Comparison of ENCODE assay signal across 9 cellular contexts in genomic region chr19:10516671-10517286, GRCh38. TPM values are rescaled to one million over a fixed set of nuclear protein-coding genes. Genes with fewer than 3 reads are reported as not detected.
DNase-seq lines count a peak whose midpoint lies in the region; ATAC-seq, FAIRE-seq and TF ChIP-seq lines count a peak whose summit lies in the region.
"Had no signal": no experiment of that assay in that cellular context is flagged by ENCODE, and none has a peak within 500 bp of the region (broad histone marks: within the 10 kb centered on the region; RNA-seq: fewer than 3 reads in every experiment).

No MANE protein-coding gene starts in this region.

- H3K27me3 ChIP-seq in heart left ventricle (peaks cover 27 to 82% (median 67%) of the 10 kb centered on the region in 9 donors), keratinocyte (ENCODE audit: control insufficient read depth, extremely low read depth, insufficient read depth, low read length) (no peaks in the 10 kb centered on the region), testis (no peaks in the 10 kb centered on the region)

- no peaks in the 10 kb centered on the region for H3K9me1 ChIP-seq in keratinocyte (ENCODE audit: control insufficient read depth, extremely low read depth, insufficient read depth, low read length)

- peak overlapping the region in 4 of 12 donors; percentile 33 to 63 (median 42) for H3K27ac ChIP-seq in heart left ventricle
- peak overlapping the region; percentile 42 for H3K27ac ChIP-seq in keratinocyte (ENCODE audit: control insufficient read depth, insufficient read depth, low read length)
- H3K27ac ChIP-seq in testis, result no peak overlapping the region

- 42 to 46% (median 45%) methylated on average over 9 to 10 of the region's 10 CpGs for WGBS in heart left ventricle, 4 donors
- WGBS in testis, 2 donors, result 28 to 36% methylated on average over 8 to 10 of the region's 10 CpGs

- no peaks in the 10 kb centered on the region for H3K36me3 Mint-ChIP-seq in activated T-helper 2 cell treated with anti-CD3 and anti-CD28 coated beads, Interferon-gamma antibody, Interleukin-2, Interleukin-4, amounts not matched to agents 10 μg/mL and 5 μg/mL and 100 μg/mL, durations not matched to agents 14 hours and 24 hours and 36 hours (ENCODE audit: low read depth)

- peaks cover 0 to 37% (median 15%) of the 10 kb centered on the region in 12 donors for H3K4me1 ChIP-seq in heart left ventricle
- H3K4me1 ChIP-seq in keratinocyte (ENCODE audit: control insufficient read depth, extremely low read depth, insufficient read depth, low read length), result peaks cover 41% of the 10 kb centered on the region
- H3K4me1 ChIP-seq in testis, result peaks cover 13% of the 10 kb centered on the region

- ATAC-seq in heart left ventricle (no peak), left ventricle myocardium superior (no peak), GM21447 (IDR thresholded peaks at IDR 0.05; ENCODE audit: unreplicated experiment) (no peak)

- DNase-seq in heart left ventricle (no peak), left ventricle myocardium superior (no peak), keratinocyte (ENCODE audit: low read depth, low spot score) (no peak), urothelium cell line (ENCODE audit: low spot score) (peak; percentile 30), testis (no peak), GM10248 (ENCODE audit: extremely low spot score) (no peak)
- no peak for DNase-seq in activated T-helper 2 cell treated with anti-CD3 and anti-CD28 coated beads, Interferon-gamma antibody, Interleukin-2, Interleukin-4, amounts not matched to agents 10 μg/mL and 5 μg/mL and 100 μg/mL, durations not matched to agents 14 hours and 24 hours and 36 hours (ENCODE audit: low spot score)
- DNase-seq: NCI-H524 treated with DMSO at 0.1 percent for 48 hours had no signal

- no peaks in the 10 kb centered on the region for H4K20me1 ChIP-seq in keratinocyte (ENCODE audit: control insufficient read depth, extremely low read depth, insufficient read depth, low read length)

- intact Hi-C loops in heart left ventricle (cut with DNase I) (no loop called here), left ventricle myocardium superior (cut with micrococcal nuclease) (no loop called here), testis (cut with DNase I; ENCODE audit: low total_unique reads) (no loop called here)
- intact Hi-C loops in activated T-helper 2 cell treated with anti-CD3 and anti-CD28 coated beads, Interferon-gamma antibody, Interleukin-2, Interleukin-4, amounts not matched to agents 10 μg/mL and 5 μg/mL and 100 μg/mL, durations not matched to agents 14 hours and 24 hours and 36 hours (cut with micrococcal nuclease), result loop anchor here (5.0 kb wide), 1 partner anchor 229 kb away; the partner anchor contains the start of genes ICAM4 and ICAM5

- H3K9me3 ChIP-seq in heart left ventricle (no peaks in the 10 kb centered on the region), keratinocyte (ENCODE audit: control insufficient read depth, low read depth, low read length) (no peaks in the 10 kb centered on the region), testis (no peaks in the 10 kb centered on the region)

- H3K27ac Mint-ChIP-seq in activated T-helper 2 cell treated with anti-CD3 and anti-CD28 coated beads, Interferon-gamma antibody, Interleukin-2, Interleukin-4, amounts not matched to agents 10 μg/mL and 5 μg/mL and 100 μg/mL, durations not matched to agents 14 hours and 24 hours and 36 hours, result no peak overlapping the region

- TF ChIP-seq POLR2A in heart left ventricle (IDR thresholded peaks at IDR 0.05), result no peak
- TF ChIP-seq POLR2A in testis (IDR thresholded peaks at IDR 0.05), result no peak

- CTCF ChIA-PET in GM10248 (lab: Yijun Ruan, JAX), result interaction anchor here (1.2 to 3.6 kb wide), 4 partner anchors 25 to 113 kb away, joined by 3 to 12 read pairs (median 4); partner anchors contain the start of gene CDC37

- no peaks in the 10 kb centered on the region for H3K36me3 ChIP-seq in heart left ventricle
- peaks cover 5 to 12% of the 10 kb centered on the region in 2 experiments for H3K36me3 ChIP-seq in keratinocyte (ENCODE audit: control insufficient read depth in 2 of 2, extremely low read depth in 1 of 2, insufficient read depth in 2 of 2, low read length in 2 of 2)
- H3K36me3 ChIP-seq in testis (ENCODE audit: low read depth, missing control alignments), result no peaks in the 10 kb centered on the region

- no peak for TF ChIP-seq CTCF in heart left ventricle (IDR thresholded peaks at IDR 0.05)
- TF ChIP-seq CTCF in keratinocyte (optimal IDR thresholded peaks at IDR 0.05 in 1 of 3, IDR thresholded peaks at IDR 0.05 in 1 of 3, conservative IDR thresholded peaks at IDR 0.05 in 1 of 3; ENCODE audit: extremely low read depth in 1 of 3, insufficient read depth in 2 of 3, low read length in 3 of 3), result no peak
- TF ChIP-seq CTCF in testis (IDR thresholded peaks at IDR 0.05), result no peak
- TF ChIP-seq CTCF in GM10248 (IDR thresholded peaks at IDR 0.05; ENCODE audit: control extremely low read depth, extremely low read depth, low read depth, missing control alignments), result no peak

- peaks cover 23% of the 10 kb centered on the region for H3K4me1 Mint-ChIP-seq in activated T-helper 2 cell treated with anti-CD3 and anti-CD28 coated beads, Interferon-gamma antibody, Interleukin-2, Interleukin-4, amounts not matched to agents 10 μg/mL and 5 μg/mL and 100 μg/mL, durations not matched to agents 14 hours and 24 hours and 36 hours (ENCODE audit: low read depth)

- POLR2A ChIA-PET in GM10248 (lab: Yijun Ruan, JAX), result no interaction called here

- dilution Hi-C loops in keratinocyte (cut with MboI; ENCODE audit: extremely low pct_ligation_motif_present, low sequenced_read_pairs), result no loop called here

- H3K79me2 ChIP-seq in keratinocyte (ENCODE audit: control insufficient read depth, insufficient read depth, low read length), result peaks cover 37% of the 10 kb centered on the region

- peak; percentile 89 for FAIRE-seq in keratinocyte (lab: Jason Lieb, UNC)
- FAIRE-seq in urothelium cell line (lab: Jason Lieb, UNC), result no peak

- H3K9ac ChIP-seq in keratinocyte (ENCODE audit: control insufficient read depth, extremely low read depth, insufficient read depth, low read length), result peak overlapping the region; percentile 28

- no peaks in the 10 kb centered on the region for H3K9me3 Mint-ChIP-seq in activated T-helper 2 cell treated with anti-CD3 and anti-CD28 coated beads, Interferon-gamma antibody, Interleukin-2, Interleukin-4, amounts not matched to agents 10 μg/mL and 5 μg/mL and 100 μg/mL, durations not matched to agents 14 hours and 24 hours and 36 hours

- H3K27me3 Mint-ChIP-seq in activated T-helper 2 cell treated with anti-CD3 and anti-CD28 coated beads, Interferon-gamma antibody, Interleukin-2, Interleukin-4, amounts not matched to agents 10 μg/mL and 5 μg/mL and 100 μg/mL, durations not matched to agents 14 hours and 24 hours and 36 hours (ENCODE audit: low read depth), result peaks cover 65% of the 10 kb centered on the region

- H2AFZ ChIP-seq in keratinocyte (ENCODE audit: control insufficient read depth, low read length), result peak overlapping the region; percentile 41

- H3K4me3 ChIP-seq in heart left ventricle (peak overlapping the region in 11 of 12 donors; percentile 27 to 60 (median 49)), keratinocyte (ENCODE audit: control insufficient read depth in 2 of 3, extremely low read depth in 1 of 3, insufficient read depth in 2 of 3, low read depth in 1 of 3, low read length in 3 of 3) (peak overlapping the region; percentile 65 to 86 (median 77)), testis (peak overlapping the region in 1 of 2 donors; percentile 45)

- peak overlapping the region; percentile 34 for H3K4me3 Mint-ChIP-seq in activated T-helper 2 cell treated with anti-CD3 and anti-CD28 coated beads, Interferon-gamma antibody, Interleukin-2, Interleukin-4, amounts not matched to agents 10 μg/mL and 5 μg/mL and 100 μg/mL, durations not matched to agents 14 hours and 24 hours and 36 hours (ENCODE audit: low read depth)

- peak overlapping the region; percentile 96 for H3K4me2 ChIP-seq in keratinocyte (ENCODE audit: control insufficient read depth, extremely low read depth, insufficient read depth, low read depth, low read length)

RNA-seq across cellular contexts. Expression of gene S1PR5, which starts 0.5 kb away (rescaled TPM):
- total RNA-seq in heart left ventricle (1 to 10 TPM in 1 of 9 donors, under 1 TPM in 5, not detected in 3; 0.23 to 1.7 (median 0.32) TPM), left ventricle myocardium superior (not detected), testis (under 1 TPM; 0.12 to 0.31 TPM)
- polyA plus RNA-seq in heart left ventricle (under 1 TPM in 1 of 2 donors, not detected in 1; 0.10 TPM), keratinocyte (9.4 to 10.5 TPM (median 10.3 TPM) in 3 replicates), testis (ENCODE audit: insufficient read depth, low read depth, low replicate concordance) (0.61 TPM)
- total RNA-seq in activated T-helper 2 cell treated with anti-CD3 and anti-CD28 coated beads, Interferon-gamma antibody, Interleukin-2, Interleukin-4, amounts not matched to agents 10 μg/mL and 5 μg/mL and 100 μg/mL, durations not matched to agents 14 hours and 24 hours and 36 hours, result 0.23 TPM in 1 of 2 replicates, not detected in the other
- polyA plus RNA-seq in keratinocyte (2011; ENCODE audit: low read depth), result 47.8 TPM
- 3.5 and 5.5 TPM in 2 replicates for polyA plus RNA-seq in keratinocyte (2011; cell fraction: cytosol; rRNA removed)
- polyA plus RNA-seq in keratinocyte (2011; cell fraction: nucleus; rRNA removed), result 15.9 and 17.3 TPM in 2 replicates
- polyA plus RNA-seq in keratinocyte (2012; ENCODE audit: low replicate concordance), result 10.9 and 26.2 TPM in 2 replicates
- polyA minus RNA-seq in keratinocyte, result 2.2 to 4.1 TPM (median 3.0 TPM) in 3 replicates
- polyA minus RNA-seq in keratinocyte (2011; cell fraction: cytosol; rRNA and poly(A)+ RNA removed), result 20.5 TPM
- polyA minus RNA-seq in keratinocyte (2011; cell fraction: nucleus; rRNA and poly(A)+ RNA removed), result 16.1 and 16.9 TPM in 2 replicates

RNA-seq across cellular contexts. Expression of gene KEAP1, which starts 13.6 kb away (rescaled TPM):
- total RNA-seq in heart left ventricle (10 to 100 TPM; 52.8 to 94.2 (median 65.4) TPM), left ventricle myocardium superior (87.7 TPM), testis (10 to 100 TPM; 40.7 to 61.0 TPM)
- polyA plus RNA-seq in heart left ventricle (10 to 100 TPM; 68.3 to 71.3 TPM), keratinocyte (29.6 to 46.2 TPM (median 35.8 TPM) in 3 replicates), testis (ENCODE audit: insufficient read depth, low read depth, low replicate concordance) (54.1 TPM)
- total RNA-seq in activated T-helper 2 cell treated with anti-CD3 and anti-CD28 coated beads, Interferon-gamma antibody, Interleukin-2, Interleukin-4, amounts not matched to agents 10 μg/mL and 5 μg/mL and 100 μg/mL, durations not matched to agents 14 hours and 24 hours and 36 hours, result 75.2 and 76.1 TPM in 2 replicates
- 72.0 TPM for polyA plus RNA-seq in keratinocyte (2011; ENCODE audit: low read depth)
- polyA plus RNA-seq in keratinocyte (2011; cell fraction: cytosol; rRNA removed), result 29.6 and 38.7 TPM in 2 replicates
- 30.4 and 36.2 TPM in 2 replicates for polyA plus RNA-seq in keratinocyte (2011; cell fraction: nucleus; rRNA removed)
- 39.7 and 41.5 TPM in 2 replicates for polyA plus RNA-seq in keratinocyte (2012; ENCODE audit: low replicate concordance)
- polyA minus RNA-seq in keratinocyte, result 84.3 to 118 TPM (median 110 TPM) in 3 replicates
- 87.5 TPM for polyA minus RNA-seq in keratinocyte (2011; cell fraction: cytosol; rRNA and poly(A)+ RNA removed)
- 20.8 and 23.4 TPM in 2 replicates for polyA minus RNA-seq in keratinocyte (2011; cell fraction: nucleus; rRNA and poly(A)+ RNA removed)

RNA-seq across cellular contexts. Expression of gene ATG4D, which starts 26.9 kb away (rescaled TPM):
- total RNA-seq in heart left ventricle (10 to 100 TPM; 47.3 to 76.1 (median 55.3) TPM), left ventricle myocardium superior (61.4 TPM), testis (10 to 100 TPM; 80.5 to 97.1 TPM)
- polyA plus RNA-seq in heart left ventricle (10 to 100 TPM; 55.9 to 83.5 TPM), keratinocyte (12.6 to 17.9 TPM (median 15.5 TPM) in 3 replicates), testis (ENCODE audit: insufficient read depth, low read depth, low replicate concordance) (167 TPM)
- 34.1 and 37.2 TPM in 2 replicates for total RNA-seq in activated T-helper 2 cell treated with anti-CD3 and anti-CD28 coated beads, Interferon-gamma antibody, Interleukin-2, Interleukin-4, amounts not matched to agents 10 μg/mL and 5 μg/mL and 100 μg/mL, durations not matched to agents 14 hours and 24 hours and 36 hours
- 6.1 TPM for polyA plus RNA-seq in keratinocyte (2011; ENCODE audit: low read depth)
- 12.4 and 19.5 TPM in 2 replicates for polyA plus RNA-seq in keratinocyte (2011; cell fraction: cytosol; rRNA removed)
- 22.0 and 29.4 TPM in 2 replicates for polyA plus RNA-seq in keratinocyte (2011; cell fraction: nucleus; rRNA removed)
- 19.0 and 37.1 TPM in 2 replicates for polyA plus RNA-seq in keratinocyte (2012; ENCODE audit: low replicate concordance)
- polyA minus RNA-seq in keratinocyte, result 8.8 to 43.4 TPM (median 16.2 TPM) in 3 replicates
- polyA minus RNA-seq in keratinocyte (2011; cell fraction: cytosol; rRNA and poly(A)+ RNA removed), result 30.3 TPM
- polyA minus RNA-seq in keratinocyte (2011; cell fraction: nucleus; rRNA and poly(A)+ RNA removed), result 9.8 and 10.8 TPM in 2 replicates

RNA-seq across cellular contexts. Expression of gene KRI1, which starts 49.0 kb away (rescaled TPM):
- total RNA-seq in heart left ventricle (10 to 100 TPM in 6 of 9 donors, 1 to 10 TPM in 3; 6.7 to 13.0 (median 10.4) TPM), left ventricle myocardium superior (9.3 TPM), testis (10 to 100 TPM; 33.7 to 34.6 TPM)
- polyA plus RNA-seq in heart left ventricle (10 to 100 TPM in 1 of 2 donors, 1 to 10 TPM in 1; 9.8 to 15.0 TPM), keratinocyte (13.4 to 19.0 TPM (median 13.5 TPM) in 3 replicates), testis (ENCODE audit: insufficient read depth, low read depth, low replicate concordance) (48.3 TPM)
- total RNA-seq in activated T-helper 2 cell treated with anti-CD3 and anti-CD28 coated beads, Interferon-gamma antibody, Interleukin-2, Interleukin-4, amounts not matched to agents 10 μg/mL and 5 μg/mL and 100 μg/mL, durations not matched to agents 14 hours and 24 hours and 36 hours, result 66.7 and 69.5 TPM in 2 replicates
- 48.2 TPM for polyA plus RNA-seq in keratinocyte (2011; ENCODE audit: low read depth)
- polyA plus RNA-seq in keratinocyte (2011; cell fraction: cytosol; rRNA removed), result 7.6 and 12.7 TPM in 2 replicates
- polyA plus RNA-seq in keratinocyte (2011; cell fraction: nucleus; rRNA removed), result 41.0 and 42.6 TPM in 2 replicates
- polyA plus RNA-seq in keratinocyte (2012; ENCODE audit: low replicate concordance), result 12.5 and 20.2 TPM in 2 replicates
- polyA minus RNA-seq in keratinocyte, result 4.5 to 7.4 TPM (median 5.3 TPM) in 3 replicates
- polyA minus RNA-seq in keratinocyte (2011; cell fraction: cytosol; rRNA and poly(A)+ RNA removed), result 13.8 TPM
- 8.1 and 9.8 TPM in 2 replicates for polyA minus RNA-seq in keratinocyte (2011; cell fraction: nucleus; rRNA and poly(A)+ RNA removed)

RNA-seq across cellular contexts. Expression of gene CDKN2D, which starts 52.0 kb away (rescaled TPM):
- total RNA-seq in heart left ventricle (10 to 100 TPM in 6 of 9 donors, 1 to 10 TPM in 3; 6.8 to 19.9 (median 11.8) TPM), left ventricle myocardium superior (8.3 TPM), testis (10 to 100 TPM; 30.6 to 37.2 TPM)
- polyA plus RNA-seq in heart left ventricle (10 to 100 TPM; 11.1 to 28.0 TPM), keratinocyte (3.9 to 7.3 TPM (median 6.8 TPM) in 3 replicates), testis (ENCODE audit: insufficient read depth, low read depth, low replicate concordance) (57.7 TPM)
- 45.9 and 46.9 TPM in 2 replicates for total RNA-seq in activated T-helper 2 cell treated with anti-CD3 and anti-CD28 coated beads, Interferon-gamma antibody, Interleukin-2, Interleukin-4, amounts not matched to agents 10 μg/mL and 5 μg/mL and 100 μg/mL, durations not matched to agents 14 hours and 24 hours and 36 hours
- polyA plus RNA-seq in keratinocyte (2011; ENCODE audit: low read depth), result 1.9 TPM
- polyA plus RNA-seq in keratinocyte (2011; cell fraction: cytosol; rRNA removed), result 4.1 and 8.0 TPM in 2 replicates
- 4.1 and 5.0 TPM in 2 replicates for polyA plus RNA-seq in keratinocyte (2011; cell fraction: nucleus; rRNA removed)
- polyA plus RNA-seq in keratinocyte (2012; ENCODE audit: low replicate concordance), result 4.8 and 13.1 TPM in 2 replicates
- 2.5 to 6.5 TPM (median 2.8 TPM) in 3 replicates for polyA minus RNA-seq in keratinocyte
- 10.0 TPM for polyA minus RNA-seq in keratinocyte (2011; cell fraction: cytosol; rRNA and poly(A)+ RNA removed)
- 0.93 and 0.95 TPM in 2 replicates for polyA minus RNA-seq in keratinocyte (2011; cell fraction: nucleus; rRNA and poly(A)+ RNA removed)
